In the genomic region with DNA sequence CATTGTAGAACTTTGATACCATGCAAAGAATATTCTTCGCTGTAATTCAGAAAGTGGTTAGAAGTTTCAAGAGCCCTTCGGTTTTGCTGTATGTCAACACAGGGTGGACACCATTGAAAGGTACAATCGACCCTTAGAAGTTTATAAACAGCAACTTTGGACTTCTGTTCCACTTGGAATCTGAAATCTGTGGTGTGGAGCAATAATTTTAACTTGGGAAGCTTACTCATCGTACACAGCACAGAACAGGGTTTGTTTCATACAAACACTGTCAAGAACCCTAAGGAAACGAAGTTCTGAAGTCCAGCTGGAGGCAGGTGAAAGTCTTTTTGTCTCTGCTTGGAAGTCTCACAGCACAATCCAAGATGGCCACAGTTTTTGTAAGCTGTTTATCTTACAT, we compare ENCODE assay signal across 31 cellular contexts.
DNase-seq lines count a peak whose midpoint lies in the region; ATAC-seq and TF ChIP-seq lines count a peak whose summit lies in the region.
"Had no signal": no experiment of that assay in that cellular context is flagged by ENCODE, and none has a peak within 500 bp of the region (broad histone marks: within the 10 kb centered on the region; RNA-seq: fewer than 3 reads in every experiment).

No MANE protein-coding gene starts in this region.

- H3K27me3 Mint-ChIP-seq in effector memory CD8-positive, alpha-beta T cell = no peaks in the 10 kb centered on the region
- no peaks in the 10 kb centered on the region for H3K27me3 Mint-ChIP-seq in stimulated activated memory B cell treated with anti-CD40 and anti-IgM and Interleukin-4, amounts not matched to agents 10 μg/mL and 1 μg/mL and 100 μg/mL, for 72 hours
- H3K27me3 Mint-ChIP-seq: activated CD4-positive, alpha-beta T cell treated with anti-CD3 and anti-CD28 coated beads, Interleukin-2, amount 10 ng/mL, durations not matched to agents 24 days and 14 days; activated naive CD8-positive, alpha-beta T cell; stimulated activated naive CD8-positive, alpha-beta T cell treated with anti-CD3 and anti-CD28 coated beads, Interleukin-15, amount 100 ng/mL, for 72 hours had no signal

- peaks cover 6 to 9% of the 10 kb centered on the region in 2 donors for H3K4me1 Mint-ChIP-seq in effector memory CD8-positive, alpha-beta T cell (ENCODE audit: low read depth in 2 of 2)
- H3K4me1 Mint-ChIP-seq in stimulated activated memory B cell treated with anti-CD40 and anti-IgM and Interleukin-4, amounts not matched to agents 10 μg/mL and 1 μg/mL and 100 μg/mL, for 72 hours = peaks cover 27% of the 10 kb centered on the region

- peaks cover 53% of the 10 kb centered on the region for H3K36me3 Mint-ChIP-seq in effector memory CD8-positive, alpha-beta T cell (ENCODE audit: insufficient read depth)
- peaks cover 46% of the 10 kb centered on the region for H3K36me3 Mint-ChIP-seq in stimulated activated memory B cell treated with anti-CD40 and anti-IgM and Interleukin-4, amounts not matched to agents 10 μg/mL and 1 μg/mL and 100 μg/mL, for 72 hours

- no peak overlapping the region for H3K4me3 Mint-ChIP-seq in effector memory CD8-positive, alpha-beta T cell
- no peak overlapping the region for H3K4me3 Mint-ChIP-seq in stimulated activated memory B cell treated with anti-CD40 and anti-IgM and Interleukin-4, amounts not matched to agents 10 μg/mL and 1 μg/mL and 100 μg/mL, for 72 hours
- H3K4me3 Mint-ChIP-seq: activated CD4-positive, alpha-beta T cell treated with anti-CD3 and anti-CD28 coated beads, Interleukin-2, amount 10 ng/mL, durations not matched to agents 24 days and 14 days; activated naive CD8-positive, alpha-beta T cell; neural crest cell; stimulated activated naive CD8-positive, alpha-beta T cell treated with anti-CD3 and anti-CD28 coated beads, Interleukin-15, amount 100 ng/mL, for 72 hours had no signal

- no peaks in the 10 kb centered on the region for H3K9me3 Mint-ChIP-seq in effector memory CD8-positive, alpha-beta T cell
- no peaks in the 10 kb centered on the region for H3K9me3 Mint-ChIP-seq in stimulated activated memory B cell treated with anti-CD40 and anti-IgM and Interleukin-4, amounts not matched to agents 10 μg/mL and 1 μg/mL and 100 μg/mL, for 72 hours
- H3K9me3 Mint-ChIP-seq: activated CD4-positive, alpha-beta T cell treated with anti-CD3 and anti-CD28 coated beads, Interleukin-2, amount 10 ng/mL, durations not matched to agents 24 days and 14 days; neural crest cell; stimulated activated naive CD8-positive, alpha-beta T cell treated with anti-CD3 and anti-CD28 coated beads, Interleukin-15, amount 100 ng/mL, for 72 hours had no signal

- ATAC-seq in effector memory CD8-positive, alpha-beta T cell (replicated peaks) = no peak
- ATAC-seq in stimulated activated memory B cell treated with anti-CD40 and anti-IgM and Interleukin-4, amounts not matched to agents 10 μg/mL and 1 μg/mL and 100 μg/mL, for 72 hours = no peak
- no peak for ATAC-seq in GM18909 (IDR thresholded peaks at IDR 0.05; ENCODE audit: poor library complexity, unreplicated experiment)
- ATAC-seq: pancreas; stimulated activated naive CD8-positive, alpha-beta T cell treated with anti-CD3 and anti-CD28 coated beads, Interleukin-15, amount 100 ng/mL, for 72 hours had no signal

- H3K27ac Mint-ChIP-seq in effector memory CD8-positive, alpha-beta T cell = peak overlapping the region; percentile 68 to 82
- peak overlapping the region; percentile 30 for H3K27ac Mint-ChIP-seq in stimulated activated memory B cell treated with anti-CD40 and anti-IgM and Interleukin-4, amounts not matched to agents 10 μg/mL and 1 μg/mL and 100 μg/mL, for 72 hours
- H3K27ac Mint-ChIP-seq: activated CD4-positive, alpha-beta T cell treated with anti-CD3 and anti-CD28 coated beads, Interleukin-2, amount 10 ng/mL, durations not matched to agents 24 days and 14 days had no signal

- no peak for TF ChIP-seq CTCF in GM10266 (IDR thresholded peaks at IDR 0.05; ENCODE audit: control insufficient read depth, insufficient read depth, low read depth, missing control alignments)

- peak; percentile 71 for DNase-seq in HCEC 1CT
- DNase-seq in effector memory CD8-positive, alpha-beta T cell = no peak
- peak; percentile 69 for DNase-seq in iris pigment epithelial cell (ENCODE audit: low read depth)
- DNase-seq in GM10266 (ENCODE audit: extremely low spot score) = no peak
- DNase-seq in activated CD4-positive, alpha-beta T cell treated with anti-CD3 and anti-CD28 coated beads for 1 hour = no peak
- DNase-seq: activated CD4-positive, alpha-beta T cell treated with anti-CD3 and anti-CD28 coated beads, Interleukin-2, amount 10 ng/mL, durations not matched to agents 24 days and 14 days; activated CD8-positive, alpha-beta memory T cell treated with anti-CD3 and anti-CD28 coated beads for 24 hours; activated effector memory CD4-positive, alpha-beta T cell treated with anti-CD3 and anti-CD28 coated beads, Interleukin-2, amount 50 U/mL, for 16 hours; activated T-cell treated with anti-CD3 and anti-CD28 coated beads for 4 hours; aorta; C1 segment of cervical spinal cord; Caco-2; DMS53; erythroblast; mesendoderm; NCI-H1436 treated with DMSO at 0.1 percent for 48 hours; NCI-H2081 treated with DMSO at 0.1 percent for 48 hours; NCI-H446; NCI-H774; pancreas; SIG-M5; stimulated activated CD4-positive, alpha-beta T cell treated with anti-CD3 and anti-CD28 coated beads, Interleukin-1b, Interleukin-23, amount 100 ng/mL, for 48 hours; stimulated activated naive CD8-positive, alpha-beta T cell treated with anti-CD3 and anti-CD28 coated beads, Interleukin-15, amount 100 ng/mL, for 72 hours; T-helper 9 cell; thyroid gland; uterus; WERI-Rb-1 had no signal

Comparison
In these comparisons a context has a peak if more than half of its experiments do, and no peak if none do; other contexts are left out.
1. DNase-seq: peak in HCEC 1CT (single experiment) and iris pigment epithelial cell (single experiment); none in effector memory CD8-positive, alpha-beta T cell (0 of 3), GM10266 (single experiment) and activated CD4-positive, alpha-beta T cell treated with anti-CD3 and anti-CD28 coated beads for 1 hour (single experiment).